Comparison of ENCODE assay signal across 26 cellular contexts in the genomic region with DNA sequence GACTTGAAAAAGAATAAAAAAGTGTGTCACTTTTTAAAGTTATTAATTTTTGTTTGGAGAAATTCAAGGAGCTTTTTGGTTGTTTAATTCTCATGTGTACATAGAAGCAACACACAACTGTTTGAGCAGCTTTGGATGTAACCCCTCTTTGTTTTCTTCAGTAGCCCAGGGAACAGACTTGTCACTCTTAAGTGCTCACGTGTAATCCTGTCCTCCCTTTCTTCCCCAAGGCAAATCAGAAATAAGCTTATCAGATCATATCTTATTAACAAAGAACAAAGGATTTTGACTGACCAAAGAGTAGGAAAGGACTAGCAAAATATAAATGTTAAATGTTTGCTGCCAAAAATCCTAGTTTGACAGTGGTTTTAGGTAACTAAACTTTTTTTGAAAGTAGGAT. TPM values are rescaled to one million over a fixed set of nuclear protein-coding genes. Genes with fewer than 3 reads are reported as not detected.
DNase-seq lines count a peak whose midpoint lies in the region; ATAC-seq and TF ChIP-seq lines count a peak whose summit lies in the region.
"Had no signal": no experiment of that assay in that cellular context is flagged by ENCODE, and none has a peak within 500 bp of the region (broad histone marks: within the 10 kb centered on the region; RNA-seq: fewer than 3 reads in every experiment).

No MANE protein-coding gene starts in this region.

- H3K9me3 Mint-ChIP-seq in neural progenitor cell, result no peaks in the 10 kb centered on the region
- H3K9me3 Mint-ChIP-seq: nephron progenitor cell had no signal

- DNase-seq in D341Med (ENCODE audit: low spot score) (peak; percentile 36), NCI-H146 treated with DMSO at 0.1 percent for 48 hours (lab: John Stamatoyannopoulos, UW; ENCODE audit: unreplicated experiment) (peak; percentile 20), fibroblast of pulmonary artery (ENCODE audit: low read depth) (peak; percentile 14), neural progenitor cell (ENCODE audit: low spot score) (peak; percentile 31), GOT3 (lab: John Stamatoyannopoulos, UW) (no peak)
- no peak for DNase-seq in activated CD8-positive, alpha-beta memory T cell treated with anti-CD3 and anti-CD28 coated beads, Interleukin-2, amount 50 U/mL, for 48 hours
- DNase-seq: activated CD4-positive, alpha-beta memory T cell treated with anti-CD3 and anti-CD28 coated beads for 36 hours; activated naive CD8-positive, alpha-beta T cell treated with anti-CD3 and anti-CD28 coated beads for 36 hours; CD4-positive, CD25-positive, alpha-beta regulatory T cell; central memory CD4-positive, alpha-beta T cell; DMS 273 treated with DMSO at 0.1 percent for 48 hours; GM23248; heart left ventricle; left lung; MG63; NCI-H1436 treated with DMSO at 0.1 percent for 48 hours; nephron progenitor cell; PC-3; Right ventricle myocardium superior; stomach; T-helper 1 cell; tibial artery had no signal

- H3K27me3 Mint-ChIP-seq in neural progenitor cell (ENCODE audit: insufficient read depth, low read depth), result peaks cover 2% of the 10 kb centered on the region
- H3K27me3 Mint-ChIP-seq: activated CD4-positive, alpha-beta memory T cell treated with anti-CD3 and anti-CD28 coated beads for 36 hours; activated naive CD8-positive, alpha-beta T cell treated with anti-CD3 and anti-CD28 coated beads for 36 hours; CD4-positive, CD25-positive, alpha-beta regulatory T cell had no signal

- H2AFZ ChIP-seq in neural progenitor cell (replicated peaks), result peak overlapping the region; percentile 35
- H2AFZ ChIP-seq: GM23248 had no signal

- H3K36me3 ChIP-seq in neural progenitor cell, result no peaks in the 10 kb centered on the region
- H3K36me3 ChIP-seq: heart left ventricle, left lung, MG63, stomach, tibial artery had no signal

- H3K4me3 ChIP-seq in fibroblast of pulmonary artery (replicated peaks; ENCODE audit: low read depth, low read length) (no peak overlapping the region), neural progenitor cell (no peak overlapping the region)
- H3K4me3 ChIP-seq: GM23248, heart left ventricle, K562, left lung, MG63, stomach, tibial artery had no signal

- peaks cover 11% of the 10 kb centered on the region for H3K4me1 ChIP-seq in neural progenitor cell
- H3K4me1 ChIP-seq: heart left ventricle, left lung, tibial artery had no signal

- H3K79me2 ChIP-seq in neural progenitor cell (ENCODE audit: low read depth), result no peaks in the 10 kb centered on the region

- no peaks in the 10 kb centered on the region for H3K9me3 ChIP-seq in neural progenitor cell (ENCODE audit: low read depth)
- H3K9me3 ChIP-seq: heart left ventricle, left lung, MG63, stomach, tibial artery had no signal

- H3K4me2 ChIP-seq in neural progenitor cell, result peak overlapping the region; percentile 40

- no peak for ATAC-seq in GM21381 (IDR thresholded peaks at IDR 0.05; ENCODE audit: unreplicated experiment)
- ATAC-seq: heart left ventricle, K562, left lung, PC-3 had no signal

- H3K27me3 ChIP-seq in neural progenitor cell, result no peaks in the 10 kb centered on the region
- H3K27me3 ChIP-seq: heart left ventricle, left lung, MG63, stomach, tibial artery had no signal

- H3K27ac ChIP-seq in neural progenitor cell, result no peak overlapping the region
- H3K27ac ChIP-seq: epithelial cell of prostate, GM23248, heart left ventricle, left lung, stomach, tibial artery had no signal

- H3K9ac ChIP-seq in neural progenitor cell, result peak overlapping the region; percentile 25
- H3K9ac ChIP-seq: GM23248 had no signal

- H3K27ac Mint-ChIP-seq in neural progenitor cell, result peak overlapping the region; percentile 11
- H3K27ac Mint-ChIP-seq: activated CD4-positive, alpha-beta memory T cell treated with anti-CD3 and anti-CD28 coated beads for 36 hours; activated naive CD8-positive, alpha-beta T cell treated with anti-CD3 and anti-CD28 coated beads for 36 hours; CD4-positive, CD25-positive, alpha-beta regulatory T cell; nephron progenitor cell had no signal

- H3K4me1 Mint-ChIP-seq in neural progenitor cell, result peaks cover 16% of the 10 kb centered on the region
- H3K4me1 Mint-ChIP-seq: activated naive CD8-positive, alpha-beta T cell treated with anti-CD3 and anti-CD28 coated beads for 36 hours; CD4-positive, CD25-positive, alpha-beta regulatory T cell; nephron progenitor cell had no signal

- H3K4me3 Mint-ChIP-seq in neural progenitor cell, result no peak overlapping the region
- H3K4me3 Mint-ChIP-seq: activated CD4-positive, alpha-beta memory T cell treated with anti-CD3 and anti-CD28 coated beads for 36 hours; activated naive CD8-positive, alpha-beta T cell treated with anti-CD3 and anti-CD28 coated beads for 36 hours; CD4-positive, CD25-positive, alpha-beta regulatory T cell; nephron progenitor cell had no signal

- peaks cover 2% of the 10 kb centered on the region for H3K36me3 Mint-ChIP-seq in neural progenitor cell
- H3K36me3 Mint-ChIP-seq: activated CD4-positive, alpha-beta memory T cell treated with anti-CD3 and anti-CD28 coated beads for 36 hours; activated naive CD8-positive, alpha-beta T cell treated with anti-CD3 and anti-CD28 coated beads for 36 hours; CD4-positive, CD25-positive, alpha-beta regulatory T cell had no signal

- H4K20me1 ChIP-seq in neural progenitor cell (ENCODE audit: low read depth), result no peaks in the 10 kb centered on the region

- H3F3A ChIP-seq in neural progenitor cell (ENCODE audit: low read depth), result no peaks in the 10 kb centered on the region

- TF ChIP-seq CTCF in fibroblast of pulmonary artery (IDR thresholded peaks at IDR 0.05; ENCODE audit: low read length, missing control alignments), result no peak
- TF ChIP-seq CTCF in neural progenitor cell (IDR thresholded peaks at IDR 0.05), result no peak

RNA-seq across cellular contexts. Expression of gene FLRT3, which starts 7.3 kb away (rescaled TPM):
- 24.0 and 41.8 TPM in 2 replicates for total RNA-seq in neural progenitor cell (ENCODE audit: low replicate concordance)
- total RNA-seq: activated CD4-positive, alpha-beta memory T cell treated with anti-CD3 and anti-CD28 coated beads for 36 hours; activated naive CD8-positive, alpha-beta T cell treated with anti-CD3 and anti-CD28 coated beads for 36 hours; CD4-positive, CD25-positive, alpha-beta regulatory T cell; mononuclear cell had no signal

Comparison
In these comparisons a context has a peak if more than half of its experiments do, and no peak if none do; other contexts are left out.
1. DNase-seq: peak in D341Med (single experiment), NCI-H146 treated with DMSO at 0.1 percent for 48 hours (single experiment), fibroblast of pulmonary artery (single experiment) and neural progenitor cell (single experiment); none in activated CD8-positive, alpha-beta memory T cell treated with anti-CD3 and anti-CD28 coated beads, Interleukin-2, amount 50 U/mL, for 48 hours (single experiment) and GOT3 (single experiment).